Comparison of ENCODE assay signal across 8 cellular contexts in the genomic region with DNA sequence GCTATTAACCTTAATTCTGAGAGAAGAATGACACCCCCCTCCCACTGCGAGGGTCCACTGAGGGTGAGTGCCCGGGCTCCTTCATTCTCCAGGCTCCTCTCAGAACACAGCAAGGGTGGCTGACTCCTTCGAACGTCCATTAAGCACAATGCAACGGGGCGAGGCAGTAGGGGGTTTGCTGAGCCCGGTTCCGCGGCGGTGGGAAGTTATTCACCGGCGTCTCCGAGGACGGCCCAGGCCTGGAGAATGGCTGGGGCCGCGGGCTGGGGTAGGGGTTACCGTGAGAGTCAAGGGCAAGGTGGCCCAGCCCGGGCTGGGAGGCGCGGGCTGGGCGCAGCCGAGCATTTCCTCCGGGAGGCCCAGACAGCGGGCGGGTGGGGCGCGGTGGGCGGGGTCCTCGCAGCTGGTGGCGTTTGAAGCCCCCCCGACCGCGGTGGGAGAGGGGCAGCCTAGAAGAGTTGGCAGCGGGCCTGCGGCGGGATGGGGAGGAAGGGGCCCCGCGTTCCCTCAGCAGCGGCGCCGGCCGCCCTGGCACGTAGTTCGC. TPM values are rescaled to one million over a fixed set of nuclear protein-coding genes. Genes with fewer than 3 reads are reported as not detected.
DNase-seq lines count a peak whose midpoint lies in the region; ATAC-seq and TF ChIP-seq lines count a peak whose summit lies in the region.

No MANE protein-coding gene starts in this region.

- no TSS peak for BruUV-seq in Panc1 (replicated peaks; lab: Mats Ljungman, UMichigan)

- ATAC-seq in HG02610 (IDR thresholded peaks at IDR 0.05; ENCODE audit: unreplicated experiment) (peak; percentile 6), Panc1 (no peak)

- H3K27ac ChIP-seq in Panc1 (ENCODE audit: low read length) = peak overlapping the region; percentile 52

- peak overlapping the region; percentile 95 for H3K9ac ChIP-seq in adipocyte (ENCODE audit: low read length)

- in situ Hi-C loops in Panc1 (cut with HindIII; ENCODE audit: low pct_unique_long_range_greater_than_20kb, low sequenced_read_pairs) = no loop called here

- H3K36me3 ChIP-seq in Panc1 (ENCODE audit: control insufficient read depth, insufficient read depth, low read length) (no peaks in the 10 kb centered on the region), adipocyte (ENCODE audit: control insufficient read depth, insufficient read depth, low read length, severe bottlenecking) (no peaks in the 10 kb centered on the region)

- CTCF ChIA-PET in Panc1 (lab: Charles Lee) = no interaction called here

- peak overlapping the region; percentile 88 for H3K4me3 ChIP-seq in GM08714 (ENCODE audit: low read length)
- peak overlapping the region; percentile 58 to 79 for H3K4me3 ChIP-seq in Panc1 (ENCODE audit: low read depth in 2 of 2, low read length in 2 of 2)
- H3K4me3 ChIP-seq in adipocyte (ENCODE audit: low read length) = peak overlapping the region; percentile 87
- peak overlapping the region; percentile 63 for H3K4me3 ChIP-seq in retinal pigment epithelial cell (ENCODE audit: low read length)

- DNase-seq in Panc1 (ENCODE audit: low read depth, low spot score) = no peak
- DNase-seq in adipocyte (ENCODE audit: low read depth) = no peak
- DNase-seq in hepatic stellate cell (ENCODE audit: low spot score) = peak; percentile 43
- no peak for DNase-seq in retinal pigment epithelial cell (ENCODE audit: low read depth)
- DNase-seq in SKM-1 (lab: John Stamatoyannopoulos, UW; ENCODE audit: unreplicated experiment) = no peak
- DNase-seq in NCI-H1694 treated with DMSO at 0.1 percent for 48 hours (lab: John Stamatoyannopoulos, UW) = no peak

- no peaks in the 10 kb centered on the region for H3K27me3 ChIP-seq in Panc1 (ENCODE audit: control insufficient read depth, insufficient read depth, low read length)
- no peaks in the 10 kb centered on the region for H3K27me3 ChIP-seq in adipocyte (replicated peaks; ENCODE audit: control insufficient read depth, insufficient read depth, low read length)

- intact Hi-C loops in Panc1 (cut with micrococcal nuclease; ENCODE audit: unreplicated experiment) = loop anchor here (10.0 kb wide), 1 partner anchor 111 kb away; no protein-coding TSS in a partner anchor

- POLR2A ChIA-PET in Panc1 (lab: Charles Lee) = no interaction called here

- H3K4me1 ChIP-seq in Panc1 (ENCODE audit: control insufficient read depth, insufficient read depth, low read length) (peaks cover 11% of the 10 kb centered on the region), adipocyte (ENCODE audit: control insufficient read depth, insufficient read depth, low read length) (peaks cover 21% of the 10 kb centered on the region)

- TF ChIP-seq CTCF in Panc1 (IDR thresholded peaks at IDR 0.05) (no peak), retinal pigment epithelial cell (conservative IDR thresholded peaks at IDR 0.05; ENCODE audit: low read depth, low read length) (no peak)

- H3K9me3 ChIP-seq in Panc1 (ENCODE audit: control insufficient read depth, insufficient read depth, low read depth, low read length) = no peaks in the 10 kb centered on the region
- H3K9me3 ChIP-seq in adipocyte (ENCODE audit: control insufficient read depth, low read length) = peaks cover 5% of the 10 kb centered on the region

RNA-seq across cellular contexts. Expression of a gene that starts 1.1 kb away (rescaled TPM):
- 78.6 TPM for total RNA-seq in Panc1 (2021; ENCODE audit: unreplicated experiment)
- 91.5 TPM for polyA plus RNA-seq in Panc1 (2012; ENCODE audit: insufficient read length)
